Comparison of ENCODE assay signal across 14 cellular contexts in the genomic region with DNA sequence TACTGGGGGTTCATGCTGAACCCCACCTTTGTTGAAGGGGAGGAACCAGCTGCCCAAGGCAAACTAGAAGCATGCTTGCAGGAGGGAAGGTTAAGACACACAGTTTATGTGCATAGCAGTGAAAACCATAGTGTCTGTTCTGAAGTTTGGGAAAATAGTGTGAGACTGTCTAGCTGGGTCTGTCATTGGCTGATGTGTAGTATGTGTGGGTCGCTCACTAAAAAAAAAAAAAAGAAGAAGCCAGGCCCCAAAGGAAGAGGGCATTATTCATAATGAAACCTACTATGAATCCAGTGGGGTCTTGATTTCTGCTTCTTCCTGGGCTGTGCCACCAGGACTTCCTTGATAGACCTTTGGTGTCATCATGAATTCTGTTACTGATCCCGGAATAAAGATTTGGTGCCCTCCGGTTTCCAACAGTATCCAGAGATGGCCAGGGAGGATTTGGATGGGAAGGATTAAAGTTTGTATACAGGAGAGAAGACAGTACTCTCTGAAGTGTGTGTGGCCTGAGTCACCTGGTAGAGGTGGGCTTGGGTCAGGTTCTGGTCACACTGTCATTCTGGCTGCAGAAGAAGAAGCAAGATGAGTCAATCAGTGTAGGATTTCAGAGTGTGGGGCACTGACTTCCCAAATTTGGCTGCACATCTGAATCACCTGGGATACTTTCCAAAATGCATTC.
A peak's percentile ranks its signal among the peaks of the same experiment; 100 is the strongest.
DNase-seq lines count a peak whose midpoint lies in the region; ATAC-seq and TF ChIP-seq lines count a peak whose summit lies in the region.
"Had no signal": no experiment of that assay in that cellular context is flagged by ENCODE, and none has a peak within 500 bp of the region (broad histone marks: within the 10 kb centered on the region; RNA-seq: fewer than 3 reads in every experiment).

No MANE protein-coding gene starts in this region.

- peak overlapping the region; percentile 54 to 76 for H3K27ac Mint-ChIP-seq in activated naive CD4-positive, alpha-beta T cell treated with anti-CD3 and anti-CD28 coated beads, Interleukin-2, amount 50 U/mL, for 72 hours
- H3K27ac Mint-ChIP-seq in activated CD4-positive, alpha-beta memory T cell treated with anti-CD3 and anti-CD28 coated beads, Interleukin-2, amount 10 ng/mL, durations not matched to agents 7 days and 5 days = peak overlapping the region; percentile 59

- H3K36me3 ChIP-seq in gastroesophageal sphincter = no peaks in the 10 kb centered on the region
- H3K36me3 ChIP-seq in transverse colon = no peaks in the 10 kb centered on the region

- peaks cover 13 to 77% (median 13%) of the 10 kb centered on the region in 3 donors for H3K4me1 ChIP-seq in gastroesophageal sphincter
- peaks cover 5 to 44% (median 28%) of the 10 kb centered on the region in 4 donors for H3K4me1 ChIP-seq in transverse colon

- peaks cover 5 to 44% of the 10 kb centered on the region in 2 donors for H3K36me3 Mint-ChIP-seq in activated naive CD4-positive, alpha-beta T cell treated with anti-CD3 and anti-CD28 coated beads, Interleukin-2, amount 50 U/mL, for 72 hours
- H3K36me3 Mint-ChIP-seq in activated CD4-positive, alpha-beta memory T cell treated with anti-CD3 and anti-CD28 coated beads, Interleukin-2, amount 10 ng/mL, durations not matched to agents 7 days and 5 days (ENCODE audit: low read depth) = peaks cover 34% of the 10 kb centered on the region

- no peaks in the 10 kb centered on the region for H3K27me3 Mint-ChIP-seq in activated CD4-positive, alpha-beta memory T cell treated with anti-CD3 and anti-CD28 coated beads, Interleukin-2, amount 10 ng/mL, durations not matched to agents 7 days and 5 days

- 85 to 88% methylated on average over 3 of the region's 3 CpGs for WGBS in gastroesophageal sphincter (ENCODE audit: low coverage in 1 of 2), 2 donors
- WGBS in transverse colon (ENCODE audit: low coverage in 1 of 2), 2 donors = 87 to 92% methylated on average over 3 of the region's 3 CpGs

- H3K4me3 ChIP-seq in gastroesophageal sphincter (no peak overlapping the region), transverse colon (no peak overlapping the region)
- H3K4me3 ChIP-seq: K562 had no signal

- DNase-seq in activated naive CD4-positive, alpha-beta T cell treated with anti-CD3 and anti-CD28 coated beads, Interleukin-2, amount 50 U/mL, for 72 hours (ENCODE audit: low spot score in 2 of 2) = no peak
- no peak for DNase-seq in activated naive CD4-positive, alpha-beta T cell (lab: John Stamatoyannopoulos, UW)
- DNase-seq in activated CD4-positive, alpha-beta memory T cell treated with anti-CD3 and anti-CD28 coated beads, Interleukin-2, amount 10 ng/mL, durations not matched to agents 7 days and 5 days = no peak
- no peak for DNase-seq in transverse colon
- no peak for DNase-seq in COLO668 (lab: John Stamatoyannopoulos, UW; ENCODE audit: unreplicated experiment)
- no peak for DNase-seq in activated CD4-positive, CD25-positive, alpha-beta regulatory T cell treated with anti-CD3 and anti-CD28 coated beads, Interleukin-2, amount 50 U/mL, for 72 hours
- DNase-seq: aorta; DMS79; NCI-H2107; occipital lobe; stimulated activated CD8-positive, alpha-beta memory T cell treated with anti-CD3 and anti-CD28 coated beads, Interleukin-4, amount 100 ng/mL, for 48 hours had no signal

- no peak overlapping the region for H3K4me3 Mint-ChIP-seq in activated CD4-positive, alpha-beta memory T cell treated with anti-CD3 and anti-CD28 coated beads, Interleukin-2, amount 10 ng/mL, durations not matched to agents 7 days and 5 days

- intact Hi-C loops in transverse colon (cut with DNase I; ENCODE audit: low total_unique reads) = no loop called here

- TF ChIP-seq EP300 in gastroesophageal sphincter (IDR thresholded peaks at IDR 0.05) = no peak
- TF ChIP-seq EP300 in transverse colon (IDR thresholded peaks at IDR 0.05; ENCODE audit: low read depth) = no peak

- CTCF ChIA-PET in activated CD4-positive, alpha-beta memory T cell treated with anti-CD3 and anti-CD28 coated beads, Interleukin-2, amount 10 ng/mL, durations not matched to agents 7 days and 5 days (lab: Charles Lee) = interaction anchor here (1.2 to 1.5 kb wide), 3 partner anchors 12 to 24 kb away, joined by 3 to 5 read pairs (median 3); no protein-coding TSS in a partner anchor

- no peak for TF ChIP-seq POLR2A in gastroesophageal sphincter (IDR thresholded peaks at IDR 0.05)
- no peak for TF ChIP-seq POLR2A in transverse colon (IDR thresholded peaks at IDR 0.05)

- in situ Hi-C loops in transverse colon (cut with MboI; ENCODE audit: low pct_ligation_motif_present in 1 of 4, low pct_unique_long_range_greater_than_20kb in 1 of 4, low sequenced_read_pairs in 3 of 4) = no loop called here

- H3K9me3 ChIP-seq in gastroesophageal sphincter (no peaks in the 10 kb centered on the region), transverse colon (no peaks in the 10 kb centered on the region)

- H3K9me3 Mint-ChIP-seq in activated naive CD4-positive, alpha-beta T cell treated with anti-CD3 and anti-CD28 coated beads, Interleukin-2, amount 50 U/mL, for 72 hours = peaks cover 0 to 6% of the 10 kb centered on the region in 2 donors
- no peaks in the 10 kb centered on the region for H3K9me3 Mint-ChIP-seq in activated CD4-positive, alpha-beta memory T cell treated with anti-CD3 and anti-CD28 coated beads, Interleukin-2, amount 10 ng/mL, durations not matched to agents 7 days and 5 days

- no peak for TF ChIP-seq CTCF in gastroesophageal sphincter (IDR thresholded peaks at IDR 0.05)
- TF ChIP-seq CTCF in transverse colon (IDR thresholded peaks at IDR 0.05) = no peak

- peaks cover 78% of the 10 kb centered on the region for H3K4me1 Mint-ChIP-seq in activated CD4-positive, alpha-beta memory T cell treated with anti-CD3 and anti-CD28 coated beads, Interleukin-2, amount 10 ng/mL, durations not matched to agents 7 days and 5 days

- POLR2A ChIA-PET in activated CD4-positive, alpha-beta memory T cell treated with anti-CD3 and anti-CD28 coated beads, Interleukin-2, amount 10 ng/mL, durations not matched to agents 7 days and 5 days (lab: Charles Lee) = interaction anchor here (0.8 to 1.2 kb wide), 4 partner anchors 9 to 25 kb away, joined by 3 to 4 read pairs (median 4); no protein-coding TSS in a partner anchor

- H3K27ac ChIP-seq in gastroesophageal sphincter (peak overlapping the region in 3 of 4 donors; percentile 59 to 74 (median 73)), transverse colon (peak overlapping the region; percentile 46 to 78 (median 72))

- peak; percentile 49 to 70 for ATAC-seq in activated naive CD4-positive, alpha-beta T cell treated with anti-CD3 and anti-CD28 coated beads, Interleukin-2, amount 50 U/mL, for 72 hours
- no peak for ATAC-seq in gastroesophageal sphincter
- ATAC-seq in HG02642 (IDR thresholded peaks at IDR 0.05; ENCODE audit: poor library complexity, unreplicated experiment) = no peak
- ATAC-seq: K562 had no signal

- no peaks in the 10 kb centered on the region for H3K27me3 ChIP-seq in gastroesophageal sphincter
- H3K27me3 ChIP-seq in transverse colon = no peaks in the 10 kb centered on the region

Comparison
In these comparisons a context has a peak if more than half of its experiments do, and no peak if none do; other contexts are left out.
1. ATAC-seq: peak in activated naive CD4-positive, alpha-beta T cell treated with anti-CD3 and anti-CD28 coated beads, Interleukin-2, amount 50 U/mL, for 72 hours (2 of 2); none in gastroesophageal sphincter (single experiment) and HG02642 (single experiment).